ENCODE assay signal across 1 cellular context in genomic region chr11:47578524-47579460, GRCh38.
TF ChIP-seq lines count a peak whose summit lies in the region.

Gene KBTBD4 (minus strand): TSS chr11:47578970. CDS start chr11:47578951, 19 bp downstream.
Gene NDUFS3 (plus strand): TSS chr11:47579074. CDS start chr11:47579092, 18 bp downstream.

TF ChIP-seq in GM12878, 131 proteins besides CTCF, POLR2A, EP300 and RAD21 (continued from another document and continues in another):
- peak; percentile 72 to 99; a peak in 2 of 3 replicates for TF ChIP-seq EGR1 (IDR thresholded peaks at IDR 0.05; ENCODE audit: borderline replicate concordance in 1 of 2, low read depth in 2 of 2, low read length in 2 of 2)
- peak; percentile 97 for TF ChIP-seq TARDBP (IDR thresholded peaks at IDR 0.05; ENCODE audit: borderline replicate concordance)
- no peak for TF ChIP-seq RAD51 (IDR thresholded peaks at IDR 0.05)
- TF ChIP-seq SREBF1 (IDR thresholded peaks at IDR 0.05; ENCODE audit: low read length) = no peak; the same call in 1 of the 2 replicates
- peak; percentile 97 for TF ChIP-seq HCFC1 (IDR thresholded peaks at IDR 0.05; ENCODE audit: low read length)
- TF ChIP-seq PKNOX1 (IDR thresholded peaks at IDR 0.05) = peak; percentile 93
- 0 out of 2 replicates have a peak, but pooled peaks have one; percentile 66 for TF ChIP-seq HDGF (IDR thresholded peaks at IDR 0.05)
- TF ChIP-seq HDAC6 (IDR thresholded peaks at IDR 0.05; ENCODE audit: unreplicated experiment) = no peak
- peak; percentile 95 for TF ChIP-seq POU2F2 (IDR thresholded peaks at IDR 0.05; ENCODE audit: borderline replicate concordance, low read depth, low read length)
- TF ChIP-seq CREM (IDR thresholded peaks at IDR 0.05; ENCODE audit: low read depth) = peak; percentile 94
- TF ChIP-seq SUZ12 (IDR thresholded peaks at IDR 0.05; ENCODE audit: unreplicated experiment) = no peak
- TF ChIP-seq ZBTB4 (CRISPR knock-in tag; IDR thresholded peaks at IDR 0.05) = no peak
- TF ChIP-seq NBN (IDR thresholded peaks at IDR 0.05) = peak; percentile 99
- TF ChIP-seq MYC (IDR thresholded peaks at IDR 0.05; ENCODE audit: insufficient read depth, insufficient read length, insufficient replicate concordance, low read length, severe bottlenecking) = no peak
- TF ChIP-seq PBX3 (IDR thresholded peaks at IDR 0.05; ENCODE audit: insufficient replicate concordance, low read depth, low read length) = peak; percentile 54
- 0 out of 2 replicates have a peak, but pooled peaks have one; percentile 43 for TF ChIP-seq NFIC (IDR thresholded peaks at IDR 0.05; ENCODE audit: low read depth, low read length)
- no peak for TF ChIP-seq BRCA1 (IDR thresholded peaks at IDR 0.05; ENCODE audit: low read depth, low read length)
- peak; percentile 82 for TF ChIP-seq SREBF2 (IDR thresholded peaks at IDR 0.05; ENCODE audit: low read length)
- TF ChIP-seq JUND (IDR thresholded peaks at IDR 0.05; ENCODE audit: low read depth, low read length) = no peak
- peak; percentile 69; the same call in 1 of the 2 replicates for TF ChIP-seq MAX (IDR thresholded peaks at IDR 0.05; ENCODE audit: low read depth, low read length)
- TF ChIP-seq ZNF592 (IDR thresholded peaks at IDR 0.05) = no peak
- peak; percentile 97 for TF ChIP-seq TAF1 (IDR thresholded peaks at IDR 0.05; ENCODE audit: borderline replicate concordance, low read depth, low read length)
- peak; percentile 93 for TF ChIP-seq BMI1 (IDR thresholded peaks at IDR 0.05; ENCODE audit: borderline replicate concordance)
- TF ChIP-seq KDM1A (IDR thresholded peaks at IDR 0.05; ENCODE audit: borderline replicate concordance) = no peak
- no peak for TF ChIP-seq PAX8 (IDR thresholded peaks at IDR 0.05)
- TF ChIP-seq NRF1 (conservative IDR thresholded peaks at IDR 0.05; ENCODE audit: low read depth, low read length) = no peak; the same call in 1 of the 2 replicates
- peak; percentile 81 for TF ChIP-seq MEF2A (IDR thresholded peaks at IDR 0.05; ENCODE audit: insufficient read depth, low read depth, low read length)
- peak; percentile 97 for TF ChIP-seq RB1 (IDR thresholded peaks at IDR 0.05; ENCODE audit: borderline replicate concordance)
- peak; percentile 99 for TF ChIP-seq ZBTB11 (CRISPR knock-in tag; IDR thresholded peaks at IDR 0.05)
- no peak for TF ChIP-seq CHD4 (IDR thresholded peaks at IDR 0.05)
- TF ChIP-seq ASH2L (IDR thresholded peaks at IDR 0.05; ENCODE audit: borderline replicate concordance, low read depth) = no peak
- no peak for TF ChIP-seq SPI1 (IDR thresholded peaks at IDR 0.05; ENCODE audit: borderline replicate concordance, insufficient read depth, low read depth, low read length)
- peak; percentile 84 for TF ChIP-seq MXI1 (IDR thresholded peaks at IDR 0.05; ENCODE audit: low read depth, low read length)
- peak; percentile 96 for TF ChIP-seq ESRRA (IDR thresholded peaks at IDR 0.05; ENCODE audit: low read length)
- peak; percentile 100 for TF ChIP-seq ZBTB40 (IDR thresholded peaks at IDR 0.05; ENCODE audit: borderline replicate concordance)
- peak; percentile 78; the same call in 1 of the 2 replicates for TF ChIP-seq CBFB (IDR thresholded peaks at IDR 0.05; ENCODE audit: low read depth)
- TF ChIP-seq POLR2AphosphoS2 (IDR thresholded peaks at IDR 0.05; ENCODE audit: low read depth, low read length) = peak; percentile 93
- 0 out of 2 replicates have a peak, but pooled peaks have one; percentile 43 for TF ChIP-seq E2F4 (IDR thresholded peaks at IDR 0.05; ENCODE audit: low read depth, low read length)
- peak; percentile 68; the same call in 1 of the 2 replicates for TF ChIP-seq EED (IDR thresholded peaks at IDR 0.05; ENCODE audit: low read depth)
- TF ChIP-seq MLLT1 (IDR thresholded peaks at IDR 0.05) = peak; percentile 88
- TF ChIP-seq CHD1 (IDR thresholded peaks at IDR 0.05; ENCODE audit: low read depth, low read length) = no peak
- TF ChIP-seq NR2C1 (IDR thresholded peaks at IDR 0.05) = peak; percentile 84
